In the genomic region with DNA sequence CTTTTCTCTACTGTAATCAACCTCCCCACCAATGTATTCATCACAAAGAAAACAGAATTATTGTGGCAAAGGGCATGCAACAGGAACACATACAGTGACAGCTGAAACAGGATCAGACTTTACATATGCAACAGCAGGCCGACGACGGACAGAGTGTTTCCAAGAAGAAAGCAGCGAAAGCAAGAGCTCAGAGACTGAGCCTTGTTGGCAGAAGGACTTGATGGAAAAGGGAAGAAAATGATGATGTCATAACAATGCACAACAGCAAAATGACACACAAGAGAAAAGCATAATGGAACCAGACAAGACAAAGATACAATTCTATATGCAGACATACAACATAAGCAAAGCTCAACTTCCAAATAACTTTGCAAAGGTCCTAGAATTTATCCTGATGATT, we compare ENCODE assay signal across 21 cellular contexts.
DNase-seq lines count a peak whose midpoint lies in the region; ATAC-seq, FAIRE-seq and TF ChIP-seq lines count a peak whose summit lies in the region.
"Had no signal": no experiment of that assay in that cellular context is flagged by ENCODE, and none has a peak within 500 bp of the region (broad histone marks: within the 10 kb centered on the region; RNA-seq: fewer than 3 reads in every experiment).

No MANE protein-coding gene starts in this region.

- H3K4me1 ChIP-seq in HepG2 (ENCODE audit: insufficient read depth, low read length) (no peaks in the 10 kb centered on the region), right lobe of liver (no peaks in the 10 kb centered on the region), K562 (replicated peaks in 1 of 2; ENCODE audit: control insufficient read depth in 2 of 2, insufficient read depth in 2 of 2, low read length in 2 of 2) (peaks cover 4 to 10% of the 10 kb centered on the region in 2 experiments; a peak in 3 of 5 replicates)
- H3K4me1 ChIP-seq: A549, BLaER1 had no signal

- DNase-seq in HepG2 (ENCODE audit: low spot score) = no peak
- no peak for DNase-seq in right lobe of liver
- DNase-seq in K562 (ENCODE audit: extremely low read depth in 1 of 4, low spot score in 3 of 4) = no peak
- peak; percentile 67 for DNase-seq in myocyte (ENCODE audit: low read depth)
- DNase-seq in urothelium cell line (ENCODE audit: low spot score) = no peak
- DNase-seq in NCI-H1436 treated with DMSO at 0.1 percent for 48 hours (lab: John Stamatoyannopoulos, UW) = no peak
- DNase-seq: CD4-positive, alpha-beta memory T cell; H9; NCI-H1417; NCI-H1930; NCI-H226; NCI-H524 treated with DMSO at 0.1 percent for 48 hours; PC-3; RPMI8226 had no signal

- FAIRE-seq in HepG2 (lab: Jason Lieb, UNC) (no peak), K562 (lab: Jason Lieb, UNC) (no peak), urothelium cell line (lab: Jason Lieb, UNC) (peak; percentile 44)
- FAIRE-seq: A549, GM12892, GM18507 had no signal

- H3K9ac ChIP-seq in HepG2 (ENCODE audit: insufficient read depth, low read depth, low read length) = no peak overlapping the region
- no peak overlapping the region for H3K9ac ChIP-seq in K562 (ENCODE audit: insufficient read depth in 1 of 2, low read depth in 2 of 2, low read length in 2 of 2)
- H3K9ac ChIP-seq: BLaER1, KMS-11 had no signal

- H3K27ac ChIP-seq in HepG2 (ENCODE audit: extremely low read length, insufficient read depth, low read length) (no peak overlapping the region), right lobe of liver (no peak overlapping the region), K562 (ENCODE audit: extremely low read depth, low read depth, low read length) (no peak overlapping the region)
- H3K27ac ChIP-seq: A549, BLaER1, KMS-11 had no signal

- no peaks in the 10 kb centered on the region for H4K20me1 ChIP-seq in HepG2 (ENCODE audit: insufficient read depth, low read length)
- no peaks in the 10 kb centered on the region for H4K20me1 ChIP-seq in K562 (replicated peaks; ENCODE audit: control insufficient read depth, insufficient read depth, low read length)
- H4K20me1 ChIP-seq: BLaER1 had no signal

- ATAC-seq in HepG2 (no peak), right lobe of liver (no peak), K562 (no peak), GM18517 (IDR thresholded peaks at IDR 0.05; ENCODE audit: unreplicated experiment) (no peak), HG03354 (IDR thresholded peaks at IDR 0.05; ENCODE audit: poor library complexity, severe bottlenecking, unreplicated experiment) (no peak)
- ATAC-seq: A549, PC-3 had no signal

- POLR2A ChIA-PET in HepG2 (lab: Yijun Ruan, JAX) (no interaction called here), K562 (lab: Yijun Ruan, JAX) (interaction anchor here (0.8 kb wide), 1 partner anchor 30 kb away, joined by 3 read pairs; no protein-coding TSS in a partner anchor)

- no peak overlapping the region for H2AFZ ChIP-seq in HepG2 (ENCODE audit: low read length)
- H2AFZ ChIP-seq in K562 (ENCODE audit: low read depth, low read length) = no peak overlapping the region

- TF ChIP-seq POLR2A in HepG2 (IDR thresholded peaks at IDR 0.05; ENCODE audit: insufficient read depth in 1 of 2, low read depth in 2 of 2, low read length in 2 of 2) (no peak), right lobe of liver (IDR thresholded peaks at IDR 0.05) (no peak), K562 (conservative IDR thresholded peaks at IDR 0.05) (no peak)

- WGBS in HepG2 (ENCODE audit: low lambda C conversion rate) = 94% methylated on average over 4 of the region's 4 CpGs
- WGBS in right lobe of liver (ENCODE audit: insufficient coverage, low coverage, low lambda C conversion rate, missing lambda C conversion rate) = 90% methylated on average over 4 of the region's 4 CpGs
- WGBS in K562 (ENCODE audit: insufficient coverage, low coverage, missing lambda C conversion rate) = 80% methylated on average over 4 of the region's 4 CpGs

- TF ChIP-seq RAD21 in HepG2 (CRISPR knock-in tag; IDR thresholded peaks at IDR 0.05) (no peak), K562 (CRISPR knock-in tag; conservative IDR thresholded peaks at IDR 0.05 in 1 of 2, IDR thresholded peaks at IDR 0.05 in 1 of 2) (no peak)

- H3K9me3 ChIP-seq in HepG2 (ENCODE audit: low read length) (no peaks in the 10 kb centered on the region), right lobe of liver (no peaks in the 10 kb centered on the region), K562 (replicated peaks; ENCODE audit: control insufficient read depth, insufficient read depth, low read depth, low read length) (no peaks in the 10 kb centered on the region)
- H3K9me3 ChIP-seq: A549, BLaER1 had no signal

- BruUV-seq in HepG2 (replicated peaks; lab: Mats Ljungman, UMichigan) (no TSS peak), K562 (replicated peaks; lab: Mats Ljungman, UMichigan) (no TSS peak)

- in situ Hi-C loops in HepG2 (cut with HindIII; ENCODE audit: extremely low pct_ligation_motif_present, low pct_unique_long_range_greater_than_20kb) (no loop called here), K562 (cut with MboI) (no loop called here)

- no peaks in the 10 kb centered on the region for H3K9me1 ChIP-seq in K562 (ENCODE audit: control insufficient read depth, insufficient read depth, low read length)

- H3K4me2 ChIP-seq in HepG2 (ENCODE audit: low read depth, low read length) (no peak overlapping the region), K562 (ENCODE audit: insufficient read depth, low read length) (no peak overlapping the region)
- H3K4me2 ChIP-seq: A549, BLaER1, KMS-11 had no signal

- TF ChIP-seq EP300 in HepG2 (IDR thresholded peaks at IDR 0.05; ENCODE audit: low read depth in 2 of 2, low read length in 2 of 2) (no peak), HepG2 (CRISPR knock-in tag; IDR thresholded peaks at IDR 0.05; ENCODE audit: borderline replicate concordance) (no peak), K562 (IDR thresholded peaks at IDR 0.05; ENCODE audit: low read length) (no peak)

- TF ChIP-seq CTCF in HepG2 (CRISPR knock-in tag; IDR thresholded peaks at IDR 0.05) = no peak
- no peak for TF ChIP-seq CTCF in right lobe of liver (IDR thresholded peaks at IDR 0.05)
- TF ChIP-seq CTCF in K562 (IDR thresholded peaks at IDR 0.05 in 2 of 3, conservative IDR thresholded peaks at IDR 0.05 in 1 of 3; ENCODE audit: insufficient read depth in 2 of 3, low read depth in 1 of 3, low read length in 3 of 3) = no peak

- H3K36me3 ChIP-seq in HepG2 (replicated peaks in 1 of 2; ENCODE audit: control insufficient read depth in 1 of 2, insufficient read depth in 2 of 2, low read length in 2 of 2) = peaks cover 3 to 28% of the 10 kb centered on the region in 2 experiments; a peak in 4 of 5 replicates
- H3K36me3 ChIP-seq in right lobe of liver = no peaks in the 10 kb centered on the region
- H3K36me3 ChIP-seq in K562 (ENCODE audit: control insufficient read depth, insufficient read depth, low read length) = 0 out of 3 replicates have a peak, but pooled peaks cover 4% of the 10 kb centered on the region

- H3K27me3 ChIP-seq in HepG2 (ENCODE audit: control insufficient read depth in 1 of 2, insufficient read depth in 2 of 2, low read length in 2 of 2) (no peaks in the 10 kb centered on the region), right lobe of liver (no peaks in the 10 kb centered on the region), K562 (ENCODE audit: control insufficient read depth in 2 of 2, insufficient read depth in 2 of 2, low read length in 2 of 2) (no peaks in the 10 kb centered on the region)
- H3K27me3 ChIP-seq: BLaER1 had no signal

- CTCF ChIA-PET in HepG2 (lab: Yijun Ruan, JAX; ENCODE audit: low intra/inter-chr PET ratio, low total read pairs) = no interaction called here
- CTCF ChIA-PET in K562 (lab: Yijun Ruan, JAX; ENCODE audit: low intra/inter-chr PET ratio) = no interaction called here

- no peak overlapping the region for H3K4me3 ChIP-seq in HepG2 (replicated peaks in 1 of 3; ENCODE audit: insufficient read depth in 1 of 3, low read depth in 2 of 3, low read length in 3 of 3)
- no peak overlapping the region for H3K4me3 ChIP-seq in right lobe of liver
- no peak overlapping the region for H3K4me3 ChIP-seq in K562
- H3K4me3 ChIP-seq: A549, BLaER1 had no signal

- H3K79me2 ChIP-seq in HepG2 (ENCODE audit: insufficient read depth, low read length) (peaks cover 2% of the 10 kb centered on the region), K562 (ENCODE audit: control insufficient read depth, insufficient read depth, low read length) (no peaks in the 10 kb centered on the region)

- intact Hi-C loops in HepG2 (cut with micrococcal nuclease; ENCODE audit: unreplicated experiment) = no loop called here
- intact Hi-C loops in right lobe of liver (cut with DNase I) = no loop called here
- intact Hi-C loops in K562 (cut with micrococcal nuclease) = no loop called here

TF ChIP-seq in HepG2, 621 proteins besides CTCF, POLR2A, EP300 and RAD21:
- no peak for TF ChIP-seq ZNF263 (CRISPR knock-in tag; IDR thresholded peaks at IDR 0.05)
- peak; percentile 73 for TF ChIP-seq CREB1 (IDR thresholded peaks at IDR 0.05)
- no peak for TF ChIP-seq CREB1 (CRISPR knock-in tag; IDR thresholded peaks at IDR 0.05)
- TF ChIP-seq ATF7 (IDR thresholded peaks at IDR 0.05) = peak; percentile 97
- TF ChIP-seq ATF7 (CRISPR knock-in tag; IDR thresholded peaks at IDR 0.05) = no peak

TF ChIP-seq in K562, 482 proteins besides CTCF, POLR2A, EP300 and RAD21 (continues in another document):
- TF ChIP-seq ATF7 (IDR thresholded peaks at IDR 0.05) (peak; percentile 38; the same call in 1 of the 2 replicates), FOXO4 (CRISPR knock-in tag; IDR thresholded peaks at IDR 0.05) (no peak), ZNF23 (CRISPR knock-in tag; IDR thresholded peaks at IDR 0.05) (no peak), FOXJ2 (tag; IDR thresholded peaks at IDR 0.05) (no peak), MEF2A (IDR thresholded peaks at IDR 0.05; ENCODE audit: control insufficient read depth, low read depth, low read length) (no peak), E2F1 (CRISPR knock-in tag; IDR thresholded peaks at IDR 0.05) (no peak), ZNF197 (CRISPR knock-in tag; IDR thresholded peaks at IDR 0.05; ENCODE audit: low read depth) (no peak)
